ENCODE assay signal across 13 cellular contexts in the genomic region with DNA sequence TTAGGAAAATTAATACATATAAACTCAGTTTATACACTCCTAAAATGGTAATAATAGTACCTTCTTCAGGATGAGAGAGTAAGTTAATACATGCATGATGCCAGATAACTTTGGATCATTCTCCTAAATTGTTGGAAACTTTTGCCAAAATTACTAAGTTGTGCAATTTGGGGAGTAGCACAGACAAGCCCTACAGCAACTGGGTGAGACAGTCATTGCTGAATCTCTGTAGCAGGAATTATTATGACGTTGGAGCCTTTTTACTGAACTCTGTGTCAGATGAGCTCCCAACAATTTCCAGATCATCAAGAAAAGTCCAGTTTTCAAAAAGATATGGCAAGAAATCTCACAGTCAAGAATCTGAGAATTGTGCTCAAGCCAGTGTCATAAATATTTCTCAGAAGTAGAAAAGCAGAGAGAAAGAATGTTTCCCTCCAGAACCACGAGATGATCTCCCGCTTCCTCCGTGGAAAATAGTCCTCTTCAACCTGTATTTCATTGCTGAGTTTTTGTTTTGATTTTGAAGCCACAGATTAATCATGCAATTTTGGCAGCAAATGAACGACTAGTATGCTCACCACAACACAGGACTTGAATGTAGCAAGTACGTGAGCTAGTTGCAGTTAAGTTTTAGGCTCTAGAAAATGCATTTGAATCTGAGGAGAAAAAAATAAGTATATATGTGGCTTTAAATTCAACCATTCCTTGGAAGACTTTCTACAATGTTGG.
"Had no signal": no experiment of that assay in that cellular context is flagged by ENCODE, and none has a peak within 500 bp of the region (broad histone marks: within the 10 kb centered on the region; RNA-seq: fewer than 3 reads in every experiment).

No MANE protein-coding gene starts in this region.

- H2AFZ ChIP-seq: parathyroid adenoma had no signal

- H3K36me3 Mint-ChIP-seq: activated naive CD4-positive, alpha-beta T cell treated with anti-CD3 and anti-CD28 coated beads, Interleukin-2, amount 50 U/mL, for 72 hours; memory B cell had no signal

- H3K4me3 Mint-ChIP-seq: memory B cell had no signal

- H3K36me3 ChIP-seq: esophagus squamous epithelium had no signal

- H3K4me3 ChIP-seq: esophagus squamous epithelium had no signal

- H3K27ac Mint-ChIP-seq: activated naive CD4-positive, alpha-beta T cell treated with anti-CD3 and anti-CD28 coated beads, Interleukin-2, amount 50 U/mL, for 72 hours; memory B cell had no signal

- H3K27me3 ChIP-seq: esophagus squamous epithelium had no signal

- H3K4me1 ChIP-seq: esophagus squamous epithelium, parathyroid adenoma had no signal

- H3K4me1 Mint-ChIP-seq: memory B cell had no signal

- ATAC-seq: activated naive CD4-positive, alpha-beta T cell treated with anti-CD3 and anti-CD28 coated beads, Interleukin-2, amount 50 U/mL, for 72 hours had no signal

- H3K79me2 ChIP-seq: parathyroid adenoma had no signal

- H3K9ac ChIP-seq: parathyroid adenoma had no signal

- H3K9me3 Mint-ChIP-seq: memory B cell had no signal

- H3K27ac ChIP-seq: esophagus squamous epithelium, parathyroid adenoma had no signal

- DNase-seq: activated CD4-positive, alpha-beta T cell treated with anti-CD3 and anti-CD28 coated beads, Interleukin-2, amount 50 U/mL, for 4 hours; activated CD4-positive, CD25-positive, alpha-beta regulatory T cell treated with anti-CD3 and anti-CD28 coated beads, Interleukin-2, amount 50 U/mL, for 72 hours; activated effector memory CD4-positive, alpha-beta T cell treated with Interleukin-2 at 50 U/mL for 16 hours; activated T-cell treated with anti-CD3 and anti-CD28 coated beads, Interleukin-2, amount 50 U/mL, for 1 hour; amygdala; esophagus squamous epithelium; hypothalamus; SIG-M5; small intestine; trophoblast cell had no signal
